11 cellular contexts compared by ENCODE assay signal in genomic region chr9:127721391-127721821, GRCh38. TPM values are rescaled to one million over a fixed set of nuclear protein-coding genes. Genes with fewer than 3 reads are reported as not detected.
DNase-seq lines count a peak whose midpoint lies in the region; ATAC-seq and TF ChIP-seq lines count a peak whose summit lies in the region.
"Had no signal": no experiment of that assay in that cellular context is flagged by ENCODE, and none has a peak within 500 bp of the region (broad histone marks: within the 10 kb centered on the region; RNA-seq: fewer than 3 reads in every experiment).

No MANE protein-coding gene starts in this region.

- peak overlapping the region; percentile 70 to 95 (median 84) for H3K27ac Mint-ChIP-seq in CD8-positive, alpha-beta memory T cell
- no peak overlapping the region for H3K27ac Mint-ChIP-seq in GM23338

- peak in 1 of 5 donors; percentile 32 for DNase-seq in CD8-positive, alpha-beta memory T cell
- DNase-seq in H7 (peak; percentile 61), SW480 (ENCODE audit: low spot score) (peak; percentile 90), kidney tubule cell (ENCODE audit: low spot score) (peak; percentile 44), OCI-M1 (lab: John Stamatoyannopoulos, UW) (no peak), GM23338 (ENCODE audit: low spot score) (no peak)
- no peak for DNase-seq in stimulated activated CD4-positive, alpha-beta T cell treated with anti-CD3 and anti-CD28 coated beads, Interleukin-4, amount 100 ng/mL, for 1 hour
- DNase-seq: effector CD4-positive, alpha-beta T cell; left cardiac atrium; NCI-H1930 had no signal

- H3K36me3 Mint-ChIP-seq in CD8-positive, alpha-beta memory T cell: peaks cover 0 to 5% (median 2%) of the 10 kb centered on the region in 3 donors
- H3K36me3 Mint-ChIP-seq in GM23338 (ENCODE audit: low read depth): no peaks in the 10 kb centered on the region

- no peaks in the 10 kb centered on the region for H3K36me3 ChIP-seq in CD8-positive, alpha-beta memory T cell (ENCODE audit: insufficient read depth, low read length)
- H3K36me3 ChIP-seq in H7 (replicated peaks; ENCODE audit: control insufficient read depth, insufficient read depth, low read length) (no peaks in the 10 kb centered on the region), GM23338 (ENCODE audit: insufficient read depth) (no peaks in the 10 kb centered on the region)

- no peak overlapping the region for H3K4me3 ChIP-seq in CD8-positive, alpha-beta memory T cell (ENCODE audit: low read length)
- H3K4me3 ChIP-seq in H7 (ENCODE audit: insufficient read depth, low read depth, low read length) (no peak overlapping the region), GM23338 (no peak overlapping the region)

- H3K27me3 ChIP-seq in CD8-positive, alpha-beta memory T cell (ENCODE audit: insufficient read depth, low read length, poor library complexity, severe bottlenecking): no peaks in the 10 kb centered on the region
- H3K27me3 ChIP-seq in H7 (ENCODE audit: control insufficient read depth, insufficient read depth, low read length) (no peaks in the 10 kb centered on the region), GM23338 (ENCODE audit: insufficient read depth) (no peaks in the 10 kb centered on the region)

- peaks cover 31% of the 10 kb centered on the region for H3K4me1 ChIP-seq in CD8-positive, alpha-beta memory T cell (ENCODE audit: insufficient read depth, low read length)
- peaks cover 10% of the 10 kb centered on the region for H3K4me1 ChIP-seq in GM23338 (ENCODE audit: insufficient read depth)

- H3K27me3 Mint-ChIP-seq in CD8-positive, alpha-beta memory T cell: no peaks in the 10 kb centered on the region
- H3K27me3 Mint-ChIP-seq in GM23338 (ENCODE audit: insufficient read depth, low read depth, poor library complexity): peaks cover 8% of the 10 kb centered on the region

- no peaks in the 10 kb centered on the region for H3K9me2 ChIP-seq in GM23338 (ENCODE audit: insufficient read depth)

- no peak for TF ChIP-seq CTCF in GM23338 (conservative IDR thresholded peaks at IDR 0.05; ENCODE audit: low read depth in 2 of 2)

- POLR2A ChIA-PET in CD8-positive, alpha-beta memory T cell (lab: Charles Lee): interaction anchor here (0.6 kb wide), 1 partner anchor 23 kb away, joined by 7 read pairs; no protein-coding TSS in a partner anchor

- H3K4me1 Mint-ChIP-seq in CD8-positive, alpha-beta memory T cell: peaks cover 26 to 38% (median 27%) of the 10 kb centered on the region in 3 donors
- peaks cover 14% of the 10 kb centered on the region for H3K4me1 Mint-ChIP-seq in GM23338

- no peak for TF ChIP-seq POLR2A in GM18505 (IDR thresholded peaks at IDR 0.05; ENCODE audit: borderline replicate concordance, extremely low read depth, insufficient read depth, insufficient read length)

- H3K4me2 ChIP-seq in GM23338: no peak overlapping the region

- H3K9me3 Mint-ChIP-seq in CD8-positive, alpha-beta memory T cell: no peaks in the 10 kb centered on the region
- H3K9me3 Mint-ChIP-seq in GM23338: no peaks in the 10 kb centered on the region

- H4K20me1 ChIP-seq in GM23338 (replicated peaks; ENCODE audit: insufficient read depth): no peaks in the 10 kb centered on the region

- peak overlapping the region; percentile 56 to 90 (median 79) for H3K4me3 Mint-ChIP-seq in CD8-positive, alpha-beta memory T cell
- H3K4me3 Mint-ChIP-seq in GM23338: no peak overlapping the region

- no peak for ATAC-seq in GM18505 (IDR thresholded peaks at IDR 0.05; ENCODE audit: unreplicated experiment)
- ATAC-seq in GM23338: no peak
- ATAC-seq: left cardiac atrium had no signal

- no peaks in the 10 kb centered on the region for H3K9me3 ChIP-seq in CD8-positive, alpha-beta memory T cell (ENCODE audit: low read length)

- H3K79me2 ChIP-seq in GM23338 (replicated peaks; ENCODE audit: insufficient read depth): no peaks in the 10 kb centered on the region

- no peak overlapping the region for H3K27ac ChIP-seq in CD8-positive, alpha-beta memory T cell (ENCODE audit: low read depth, low read length)
- H3K27ac ChIP-seq in GM23338 (ENCODE audit: low read depth): no peak overlapping the region

- no peak overlapping the region for H2AFZ ChIP-seq in GM23338

- H3F3A ChIP-seq in GM23338 (replicated peaks; ENCODE audit: low read depth): 0 out of 2 replicates have a peak, but pooled peaks cover 3% of the 10 kb centered on the region

- CTCF ChIA-PET in CD8-positive, alpha-beta memory T cell (lab: Charles Lee): interaction anchor here (5.1 kb wide), 1 partner anchor 13 kb away, joined by 37 read pairs; the partner anchor contains the start of gene TOR2A

TF ChIP-seq in GM23338, 12 proteins besides CTCF, POLR2A, EP300 and RAD21 (continues in another document):
- TF ChIP-seq POLR2AphosphoS5 (IDR thresholded peaks at IDR 0.05; ENCODE audit: low read depth): no peak
- no peak for TF ChIP-seq JUNB (IDR thresholded peaks at IDR 0.05; ENCODE audit: unreplicated experiment)
- TF ChIP-seq ZNF331 (CRISPR knock-in tag; IDR thresholded peaks at IDR 0.05; ENCODE audit: low read depth): no peak
- TF ChIP-seq CREB1 (CRISPR knock-in tag; IDR thresholded peaks at IDR 0.05; ENCODE audit: low read depth): no peak
- TF ChIP-seq NANOG (IDR thresholded peaks at IDR 0.05; ENCODE audit: borderline replicate concordance): no peak
- no peak for TF ChIP-seq STAT1 (IDR thresholded peaks at IDR 0.05; ENCODE audit: unreplicated experiment)
- TF ChIP-seq ETS1 (IDR thresholded peaks at IDR 0.05): no peak

RNA-seq across cellular contexts. Expression of gene TTC16, which starts 5.5 kb away (rescaled TPM):
- 1 to 10 TPM; 1.6 to 1.8 TPM for total RNA-seq in CD8-positive, alpha-beta memory T cell
- polyA plus RNA-seq in CD8-positive, alpha-beta memory T cell: 7.1 TPM
- 0.11 TPM in 1 of 2 replicates, not detected in the other for total RNA-seq in H7 (2014; rRNA removed; shearing (Covaris generic))
- not detected in 2 replicates for total RNA-seq in GM23338 (2014; rRNA removed; shearing (Covaris generic))
- polyA plus RNA-seq in GM23338 (2016; fragmentation: Nextera tagmentation; extraction: Ambion mirVana): not detected in 2 replicates

RNA-seq across cellular contexts. Expression of gene PTRH1, which starts 5.9 kb away (rescaled TPM):
- total RNA-seq in CD8-positive, alpha-beta memory T cell: 10 to 100 TPM; 34.4 to 35.9 TPM
- 40.7 TPM for polyA plus RNA-seq in CD8-positive, alpha-beta memory T cell
- 14.3 and 21.2 TPM in 2 replicates for total RNA-seq in H7 (2014; rRNA removed; shearing (Covaris generic))
- total RNA-seq in GM23338 (2014; rRNA removed; shearing (Covaris generic)): 9.5 and 15.1 TPM in 2 replicates
- polyA plus RNA-seq in GM23338 (2016; fragmentation: Nextera tagmentation; extraction: Ambion mirVana): 18.6 and 18.9 TPM in 2 replicates

RNA-seq across cellular contexts. Expression of gene TOR2A, which starts 13.7 kb away (rescaled TPM):
- 10 to 100 TPM; 30.7 to 33.7 TPM for total RNA-seq in CD8-positive, alpha-beta memory T cell
- polyA plus RNA-seq in CD8-positive, alpha-beta memory T cell: 37.0 TPM
- 13.7 and 19.3 TPM in 2 replicates for total RNA-seq in H7 (2014; rRNA removed; shearing (Covaris generic))
- 21.1 and 23.5 TPM in 2 replicates for total RNA-seq in GM23338 (2014; rRNA removed; shearing (Covaris generic))
- 14.4 TPM in 2 replicates for polyA plus RNA-seq in GM23338 (2016; fragmentation: Nextera tagmentation; extraction: Ambion mirVana)

RNA-seq across cellular contexts. Expression of gene CFAP157, which starts 14.6 kb away (rescaled TPM):
- not detected for total RNA-seq in CD8-positive, alpha-beta memory T cell
- polyA plus RNA-seq in CD8-positive, alpha-beta memory T cell: 0.33 TPM
- not detected in 2 replicates for total RNA-seq in H7 (2014; rRNA removed; shearing (Covaris generic))
- 0.17 TPM in 1 of 2 replicates, not detected in the other for total RNA-seq in GM23338 (2014; rRNA removed; shearing (Covaris generic))
- 0.55 and 0.78 TPM in 2 replicates for polyA plus RNA-seq in GM23338 (2016; fragmentation: Nextera tagmentation; extraction: Ambion mirVana)
- total RNA-seq: left cardiac atrium had no signal

RNA-seq across cellular contexts. Expression of gene SH2D3C, which starts 57.1 kb away (rescaled TPM):
- 10 to 100 TPM; 13.9 to 14.1 TPM for total RNA-seq in CD8-positive, alpha-beta memory T cell
- 50.7 TPM for polyA plus RNA-seq in CD8-positive, alpha-beta memory T cell
- 0.26 and 0.42 TPM in 2 replicates for total RNA-seq in H7 (2014; rRNA removed; shearing (Covaris generic))
- total RNA-seq in GM23338 (2014; rRNA removed; shearing (Covaris generic)): 4.5 and 7.3 TPM in 2 replicates
- 4.2 and 4.4 TPM in 2 replicates for polyA plus RNA-seq in GM23338 (2016; fragmentation: Nextera tagmentation; extraction: Ambion mirVana)

Comparison
In these comparisons a context has a peak if more than half of its experiments do, and no peak if none do; other contexts are left out.
1. DNase-seq: peak in H7 (single experiment), SW480 (single experiment) and kidney tubule cell (single experiment); none in OCI-M1 (single experiment), GM23338 (single experiment) and stimulated activated CD4-positive, alpha-beta T cell treated with anti-CD3 and anti-CD28 coated beads, Interleukin-4, amount 100 ng/mL, for 1 hour (single experiment).